ENCODE assay signal across 8 cellular contexts in the genomic region with DNA sequence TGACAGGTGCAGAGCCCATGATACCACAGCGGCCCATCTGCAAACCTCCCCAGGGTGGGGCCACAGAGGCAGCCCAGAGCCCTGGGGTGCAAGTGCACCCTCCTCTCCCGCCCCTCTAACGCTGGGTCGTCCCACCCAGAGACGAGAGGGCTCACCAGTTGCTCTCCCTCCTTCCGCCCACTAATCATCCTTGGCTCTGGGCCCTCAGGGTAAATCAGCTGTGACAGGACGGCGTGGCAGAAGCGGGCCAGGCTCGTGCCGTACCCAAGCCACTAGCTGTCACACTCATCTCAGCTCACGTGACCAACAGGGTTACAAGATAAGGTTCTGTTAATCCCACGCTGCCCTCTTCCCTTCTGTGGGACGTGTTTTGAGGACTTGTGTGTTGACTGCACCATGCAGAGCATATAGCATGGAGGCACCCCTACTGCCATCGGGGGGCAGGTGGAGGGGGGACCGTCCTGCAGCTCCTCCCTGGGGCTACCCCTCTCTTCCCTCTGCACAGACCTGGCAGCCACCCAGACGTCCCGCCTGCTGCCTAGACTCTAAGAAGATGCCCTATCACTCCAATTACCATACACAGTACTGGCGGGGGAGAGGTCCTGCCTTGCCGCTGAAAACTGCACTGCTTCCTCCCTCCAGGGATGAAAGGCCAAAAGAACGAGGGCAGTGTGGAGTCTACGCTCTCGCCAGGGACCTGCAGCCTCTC. TPM values are rescaled to one million over a fixed set of nuclear protein-coding genes. Genes with fewer than 3 reads are reported as not detected.
DNase-seq lines count a peak whose midpoint lies in the region; ATAC-seq and TF ChIP-seq lines count a peak whose summit lies in the region.

No MANE protein-coding gene starts in this region.

- CTCF ChIA-PET in activated B cell treated with CpG ODN at 0.5 μM for 24 hours (lab: Charles Lee) = interaction anchor here (0.7 to 3.6 kb wide), 5 partner anchors 13 to 56 kb away, joined by 3 to 87 read pairs (median 3); no protein-coding TSS in a partner anchor

- POLR2A ChIA-PET in activated B cell treated with CpG ODN at 0.5 μM for 24 hours (lab: Charles Lee) = interaction anchor here (0.6 to 6.0 kb wide), 11 partner anchors 7 to 1221 kb away, joined by 3 to 217 read pairs (median 4); a partner anchor contains a TSS

- H3K4me1 Mint-ChIP-seq in activated B cell treated with CpG ODN at 0.5 μM for 24 hours (peaks cover 59% of the 10 kb centered on the region), chondrocyte (ENCODE audit: low read depth) (peaks cover 33% of the 10 kb centered on the region)

- TF ChIP-seq CTCF in activated B cell treated with CpG ODN at 0.5 μM for 24 hours (IDR thresholded peaks at IDR 0.05) (no peak), chondrocyte (IDR thresholded peaks at IDR 0.05) (no peak)

- peak overlapping the region; percentile 85 for H3K4me3 Mint-ChIP-seq in activated B cell treated with CpG ODN at 0.5 μM for 24 hours
- H3K4me3 Mint-ChIP-seq in chondrocyte (ENCODE audit: unreplicated experiment) = peak overlapping the region; percentile 79

- H3K9me3 Mint-ChIP-seq in activated B cell treated with CpG ODN at 0.5 μM for 24 hours = no peaks in the 10 kb centered on the region
- no peaks in the 10 kb centered on the region for H3K9me3 Mint-ChIP-seq in chondrocyte (ENCODE audit: low read depth)

- H3K36me3 Mint-ChIP-seq in activated B cell treated with CpG ODN at 0.5 μM for 24 hours (ENCODE audit: low read depth) = peaks cover 2% of the 10 kb centered on the region
- no peaks in the 10 kb centered on the region for H3K36me3 Mint-ChIP-seq in chondrocyte (ENCODE audit: low read depth)

- DNase-seq in D341Med (ENCODE audit: low spot score) (peak; percentile 82), NCI-H1105 (lab: John Stamatoyannopoulos, UW) (peak; percentile 68), activated B cell treated with CpG ODN at 0.5 μM for 24 hours (peak; percentile 58), chondrocyte (ENCODE audit: low spot score) (peak; percentile 66), medulla oblongata (ENCODE audit: extremely low spot score) (peak; percentile 70), middle frontal gyrus (ENCODE audit: extremely low spot score, low spot score) (no peak)
- peak; percentile 26 to 53 for DNase-seq in stimulated activated CD8-positive, alpha-beta memory T cell treated with anti-CD3 and anti-CD28 coated beads, Interleukin-7, amount 100 ng/mL, for 48 hours (ENCODE audit: extremely low read depth in 1 of 2, low read depth in 1 of 2)

- no peaks in the 10 kb centered on the region for H3K27me3 Mint-ChIP-seq in activated B cell treated with CpG ODN at 0.5 μM for 24 hours
- H3K27me3 Mint-ChIP-seq in chondrocyte (ENCODE audit: low read depth) = no peaks in the 10 kb centered on the region

- intact Hi-C loops in activated B cell treated with CpG ODN at 0.5 μM for 24 hours (cut with micrococcal nuclease) = loop anchor here (1.0 to 10.0 kb wide), 12 partner anchors 7 to 1771 kb away; a partner anchor contains a TSS

- H3K27ac Mint-ChIP-seq in activated B cell treated with CpG ODN at 0.5 μM for 24 hours (peak overlapping the region; percentile 100), chondrocyte (ENCODE audit: unreplicated experiment) (no peak overlapping the region)

- ATAC-seq in GM21619 (IDR thresholded peaks at IDR 0.05; ENCODE audit: unreplicated experiment) (peak; percentile 24), activated B cell treated with CpG ODN at 0.5 μM for 24 hours (ENCODE audit: low read depth) (peak; percentile 16)

RNA-seq across cellular contexts. Expression of a gene that starts 0.5 kb away (rescaled TPM):
- total RNA-seq in activated B cell treated with CpG ODN at 0.5 μM for 24 hours (108 and 132 TPM in 2 replicates), chondrocyte (35.5 to 39.8 TPM (median 38.6 TPM) in 3 replicates)
